Comparison of ENCODE assay signal across 17 cellular contexts in genomic region chr1:62476525-62477219, GRCh38. TPM values are rescaled to one million over a fixed set of nuclear protein-coding genes. Genes with fewer than 3 reads are reported as not detected.
DNase-seq lines count a peak whose midpoint lies in the region; ATAC-seq and TF ChIP-seq lines count a peak whose summit lies in the region.
"Had no signal": no experiment of that assay in that cellular context is flagged by ENCODE, and none has a peak within 500 bp of the region (broad histone marks: within the 10 kb centered on the region; RNA-seq: fewer than 3 reads in every experiment).

No MANE protein-coding gene starts in this region.

- no peaks in the 10 kb centered on the region for H3K79me1 ChIP-seq in H9 (ENCODE audit: insufficient read depth, low read depth, low read length, poor library complexity, severe bottlenecking)
- no peaks in the 10 kb centered on the region for H3K79me1 ChIP-seq in mesendoderm (ENCODE audit: low read length)

- no peaks in the 10 kb centered on the region for H3K9me3 ChIP-seq in H9 (ENCODE audit: control insufficient read depth, low read depth, low read length)
- no peaks in the 10 kb centered on the region for H3K9me3 ChIP-seq in psoas muscle
- H3K9me3 ChIP-seq: BLaER1 treated with 17β-estradiol and CSF1 and Interleukin-3, amounts not matched to agents 10 nM and 100 nM had no signal

- H2BK120ac ChIP-seq in H9 (ENCODE audit: low read depth, low read length, poor library complexity, severe bottlenecking) (no peak overlapping the region), mesendoderm (ENCODE audit: low read depth, low read length) (no peak overlapping the region)

- no CpG with 5 or more reads among the region's 3 CpGs for WGBS in H9 (ENCODE audit: extremely low coverage, insufficient read length, low lambda C conversion rate)
- no CpG with 5 or more reads among the region's 3 CpGs for WGBS in mesendoderm (ENCODE audit: extremely low coverage, insufficient coverage, low lambda C conversion rate)
- 75 to 83% (median 77%) methylated on average over 3 of the region's 3 CpGs for WGBS in psoas muscle, 3 donors

- H3K27ac ChIP-seq in H9 (ENCODE audit: insufficient read length, low read depth, low read length) (no peak overlapping the region), mesendoderm (ENCODE audit: low read depth, low read length) (no peak overlapping the region), psoas muscle (no peak overlapping the region), RWPE1 (no peak overlapping the region)
- H3K27ac ChIP-seq: BLaER1 treated with 17β-estradiol and CSF1 and Interleukin-3, amounts not matched to agents 10 nM and 100 nM had no signal

- CTCF ChIA-PET in WTC11 (lab: Charles Lee), result no interaction called here
- CTCF ChIA-PET in RWPE1 (lab: Yijun Ruan, JAX), result interaction anchor here (0.7 kb wide), 1 partner anchor 167 kb away, joined by 3 read pairs; no protein-coding TSS in a partner anchor

- H3K27ac Mint-ChIP-seq in H9 (0 out of 7 replicates have a peak overlapping the region, but pooled peaks of 1 of the 3 experiments have one; percentile 25), WTC11 (no peak overlapping the region)
- H3K27ac Mint-ChIP-seq: B cell; CD8-positive, alpha-beta T cell; HFFc6 had no signal

- no peak overlapping the region for H2BK20ac ChIP-seq in H9 (ENCODE audit: low read depth, low read length, poor library complexity, severe bottlenecking)

- H3K4ac ChIP-seq in H9 (ENCODE audit: low read depth, low read length), result no peak overlapping the region
- H3K4ac ChIP-seq in mesendoderm (ENCODE audit: low read depth, low read length), result no peak overlapping the region

- ATAC-seq in WTC11 (peak; percentile 92), psoas muscle (no peak)
- ATAC-seq: CD8-positive, alpha-beta T cell; HCT116; K562 had no signal

- H3K4me3 ChIP-seq in mesendoderm (ENCODE audit: low read length), result no peak overlapping the region
- H3K4me3 ChIP-seq in psoas muscle, result no peak overlapping the region
- H3K4me3 ChIP-seq: BLaER1 treated with 17β-estradiol and CSF1 and Interleukin-3, amounts not matched to agents 10 nM and 100 nM; K562 had no signal

- H3K4me2 ChIP-seq in H9 (ENCODE audit: insufficient read depth, insufficient read length, low read length) (no peak overlapping the region), mesendoderm (ENCODE audit: low read length) (no peak overlapping the region)
- H3K4me2 ChIP-seq: BLaER1 treated with 17β-estradiol and CSF1 and Interleukin-3, amounts not matched to agents 10 nM and 100 nM had no signal

- no peak overlapping the region for H3T11ph ChIP-seq in H9 (ENCODE audit: low read length)

- no peak overlapping the region for H3K23ac ChIP-seq in H9 (ENCODE audit: insufficient read length, low read depth, low read length)
- H3K23ac ChIP-seq in mesendoderm (ENCODE audit: low read length), result no peak overlapping the region

- intact Hi-C loops in psoas muscle (cut with DNase I), result no loop called here

- H3K56ac ChIP-seq in H9 (ENCODE audit: insufficient read length, low read depth, low read length) (no peak overlapping the region), mesendoderm (ENCODE audit: low read length) (no peak overlapping the region)

- no peak overlapping the region for H2AFZ ChIP-seq in H9 (ENCODE audit: low read length)

- H3K23me2 ChIP-seq in H9 (ENCODE audit: insufficient read length, low read depth, low read length, poor library complexity, severe bottlenecking), result no peaks in the 10 kb centered on the region

- H3K9ac ChIP-seq in H9 (ENCODE audit: extremely low read depth, insufficient read length, low read length) (no peak overlapping the region), mesendoderm (ENCODE audit: low read length) (no peak overlapping the region)
- H3K9ac ChIP-seq: BLaER1 treated with 17β-estradiol and CSF1 and Interleukin-3, amounts not matched to agents 10 nM and 100 nM had no signal

- H3K4me3 Mint-ChIP-seq in H9 (peak overlapping the region in 1 of 2 experiments; percentile 7; a peak in 1 of 5 replicates), WTC11 (peak overlapping the region; percentile 29)
- H3K4me3 Mint-ChIP-seq: B cell; CD8-positive, alpha-beta T cell; HFFc6 had no signal

- H3K27me3 ChIP-seq in H9 (ENCODE audit: insufficient read depth, low read length) (no peaks in the 10 kb centered on the region), mesendoderm (ENCODE audit: insufficient read depth, low read length, poor library complexity) (no peaks in the 10 kb centered on the region), psoas muscle (ENCODE audit: insufficient read depth in 3 of 3, low read length in 2 of 3) (no peaks in the 10 kb centered on the region)
- H3K27me3 ChIP-seq: BLaER1 treated with 17β-estradiol and CSF1 and Interleukin-3, amounts not matched to agents 10 nM and 100 nM had no signal

- H4K91ac ChIP-seq in H9 (ENCODE audit: insufficient read length, low read depth, low read length), result no peak overlapping the region

- H3K79me2 ChIP-seq in H9 (ENCODE audit: insufficient read depth, low read length), result no peaks in the 10 kb centered on the region
- H3K79me2 ChIP-seq in mesendoderm (ENCODE audit: control insufficient read depth, insufficient read depth, low read length), result no peaks in the 10 kb centered on the region

- TF ChIP-seq CTCF in H9 (conservative IDR thresholded peaks at IDR 0.05) (no peak), WTC11 (IDR thresholded peaks at IDR 0.05) (no peak), psoas muscle (IDR thresholded peaks at IDR 0.05) (no peak), RWPE1 (conservative IDR thresholded peaks at IDR 0.05; ENCODE audit: low read depth) (no peak)

- H2BK15ac ChIP-seq in H9 (ENCODE audit: low read depth, low read length) (no peak overlapping the region), mesendoderm (replicated peaks; ENCODE audit: low read depth) (no peak overlapping the region)

- peaks cover 23 to 26% of the 10 kb centered on the region in 2 experiments for H3K4me1 Mint-ChIP-seq in H9
- peaks cover 34% of the 10 kb centered on the region for H3K4me1 Mint-ChIP-seq in WTC11
- H3K4me1 Mint-ChIP-seq: B cell had no signal

- H3K4me1 ChIP-seq in H9 (ENCODE audit: insufficient read depth, low read length) (no peaks in the 10 kb centered on the region), mesendoderm (ENCODE audit: control insufficient read depth, low read depth, low read length) (no peaks in the 10 kb centered on the region), psoas muscle (no peaks in the 10 kb centered on the region)
- H3K4me1 ChIP-seq: BLaER1 treated with 17β-estradiol and CSF1 and Interleukin-3, amounts not matched to agents 10 nM and 100 nM had no signal

- no peak overlapping the region for H2AK5ac ChIP-seq in H9 (ENCODE audit: insufficient read length, low read length)
- H2AK5ac ChIP-seq in mesendoderm (ENCODE audit: low read length), result no peak overlapping the region

- DNase-seq in H9 (peak; percentile 39), WTC11 (ENCODE audit: low spot score) (no peak), iPS DF 19.7 (ENCODE audit: low read depth, low spot score) (peak; percentile 3), mesendoderm (peak; percentile 18), anterior cingulate cortex (lab: John Stamatoyannopoulos, UW) (no peak), psoas muscle (no peak), RWPE1 (ENCODE audit: low spot score) (no peak)
- DNase-seq: Calu3; CD8-positive, alpha-beta T cell; DMS79 treated with DMSO at 0.1 percent for 48 hours; GF-D8; HFFc6; IMR-90 had no signal

- H3K18ac ChIP-seq in H9 (ENCODE audit: insufficient read length, low read depth, low read length) (no peak overlapping the region), mesendoderm (ENCODE audit: low read length) (no peak overlapping the region)

- POLR2A ChIA-PET in WTC11 (lab: Charles Lee), result no interaction called here
- POLR2A ChIA-PET in RWPE1 (lab: Yijun Ruan, JAX; ENCODE audit: low non-redundant PET), result no interaction called here

- H3K27me3 Mint-ChIP-seq in H9 (ENCODE audit: low read depth) (no peaks in the 10 kb centered on the region), WTC11 (ENCODE audit: low read depth) (no peaks in the 10 kb centered on the region; the same call in 1 of the 2 replicates)
- H3K27me3 Mint-ChIP-seq: B cell had no signal

- H4K5ac ChIP-seq in H9 (ENCODE audit: insufficient read length, low read depth, low read length), result no peak overlapping the region
- H4K5ac ChIP-seq in mesendoderm (ENCODE audit: low read length), result no peak overlapping the region

- H4K8ac ChIP-seq in H9 (replicated peaks; ENCODE audit: insufficient read length, low read depth, low read length), result no peak overlapping the region
- no peak overlapping the region for H4K8ac ChIP-seq in mesendoderm (ENCODE audit: low read depth, low read length)

- H4K20me1 ChIP-seq in H9 (ENCODE audit: control insufficient read depth, insufficient read depth, insufficient read length), result no peaks in the 10 kb centered on the region
- H4K20me1 ChIP-seq: BLaER1 treated with 17β-estradiol and CSF1 and Interleukin-3, amounts not matched to agents 10 nM and 100 nM had no signal

- H2BK5ac ChIP-seq in H9 (ENCODE audit: insufficient read length, low read length), result no peak overlapping the region
- no peak overlapping the region for H2BK5ac ChIP-seq in mesendoderm (ENCODE audit: low read length)

- H2BK12ac ChIP-seq in H9 (ENCODE audit: insufficient read length, low read depth, low read length), result no peak overlapping the region

- H3K36me3 Mint-ChIP-seq in H9 (ENCODE audit: insufficient read depth in 1 of 3, low read depth in 3 of 3) (peaks cover 5 to 34% (median 25%) of the 10 kb centered on the region in 3 experiments; a peak in 5 of 7 replicates), WTC11 (peaks cover 17% of the 10 kb centered on the region)

- H3K9me3 Mint-ChIP-seq in H9 (no peaks in the 10 kb centered on the region), WTC11 (no peaks in the 10 kb centered on the region)
- H3K9me3 Mint-ChIP-seq: CD8-positive, alpha-beta T cell; HFFc6 had no signal

- no peaks in the 10 kb centered on the region for H3K36me3 ChIP-seq in mesendoderm (ENCODE audit: control insufficient read depth, insufficient read depth, low read length)
- peaks cover 2 to 53% of the 10 kb centered on the region in 2 donors for H3K36me3 ChIP-seq in psoas muscle (ENCODE audit: insufficient read depth in 1 of 2, low read depth in 1 of 2)

- H3K14ac ChIP-seq in H9 (ENCODE audit: insufficient read depth, low read length), result no peak overlapping the region

TF ChIP-seq in WTC11, 78 proteins besides CTCF, POLR2A, EP300 and RAD21:
- TF ChIP-seq SP1 (CRISPR knock-in tag; conservative IDR thresholded peaks at IDR 0.05) (0 out of 2 replicates have a peak, but pooled peaks have one; percentile 13), ETV6 (CRISPR knock-in tag; IDR thresholded peaks at IDR 0.05) (no peak), SMAD4 (CRISPR knock-in tag; IDR thresholded peaks at IDR 0.05) (no peak), OVOL2 (CRISPR knock-in tag; IDR thresholded peaks at IDR 0.05; ENCODE audit: borderline replicate concordance) (no peak), ELF4 (CRISPR knock-in tag; IDR thresholded peaks at IDR 0.05; ENCODE audit: low read depth) (no peak)
TF ChIP-seq in WTC11: peak in this region for 1.

RNA-seq across cellular contexts. Expression of gene USP1, which starts 39.8 kb away (rescaled TPM):
- 62.2 and 64.6 TPM in 2 replicates for total RNA-seq in H9 (2021)
- 34.6 to 37.4 TPM (median 35.2 TPM) in 3 replicates for total RNA-seq in WTC11 (2021)
- 52.7 TPM for polyA plus RNA-seq in mesendoderm (2013, experiment 1 of 2)
- polyA plus RNA-seq in mesendoderm (2013, experiment 2 of 2), result 52.5 TPM
- 10 to 100 TPM; 12.1 to 19.3 (median 15.1) TPM for total RNA-seq in psoas muscle
- 10 to 100 TPM in 1 of 3 donors, 1 to 10 TPM in 2; 8.4 to 19.3 (median 9.2) TPM for polyA plus RNA-seq in psoas muscle

Comparison
In these comparisons a context has a peak if more than half of its experiments do, and no peak if none do; other contexts are left out.
1. DNase-seq: peak in H9 (single experiment), iPS DF 19.7 (single experiment) and mesendoderm (single experiment); none in WTC11 (single experiment), anterior cingulate cortex (0 of 58), psoas muscle (0 of 2) and RWPE1 (single experiment).